In the genomic region with DNA sequence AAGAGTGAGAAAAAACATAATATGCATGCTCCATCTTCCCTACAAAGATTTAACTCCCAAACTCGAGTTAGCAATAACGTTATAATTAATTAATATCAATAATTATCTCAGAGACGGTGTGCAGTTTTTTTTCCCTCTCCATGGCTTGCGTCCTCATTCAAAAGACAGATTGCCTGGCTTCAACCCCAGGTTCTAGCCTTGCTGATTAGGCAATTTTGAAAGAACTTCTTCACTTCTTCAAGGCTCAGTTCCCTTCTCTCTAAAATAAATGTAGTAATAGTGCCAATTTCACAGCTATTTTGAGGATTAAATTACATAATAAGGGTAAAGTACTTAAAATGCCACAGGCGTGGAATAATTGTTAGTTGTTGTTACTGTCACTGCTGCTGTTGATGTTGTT, we compare ENCODE assay signal across 8 cellular contexts.
"Had no signal": no experiment of that assay in that cellular context is flagged by ENCODE, and none has a peak within 500 bp of the region (broad histone marks: within the 10 kb centered on the region; RNA-seq: fewer than 3 reads in every experiment).

No MANE protein-coding gene starts in this region.

- DNase-seq: H9, HCEC 1CT, KG1 had no signal

- FAIRE-seq: H1, H54, K562 had no signal

- H3K4me3 ChIP-seq: GM23338, K562 had no signal

- H3K4me2 ChIP-seq: GM23338 had no signal

- H3K27ac ChIP-seq: HL-60 had no signal

- ATAC-seq: GM23338, K562 had no signal
